ENCODE assay signal across 8 cellular contexts in genomic region chr16:53504665-53505064, GRCh38. TPM values are rescaled to one million over a fixed set of nuclear protein-coding genes. Genes with fewer than 3 reads are reported as not detected.
DNase-seq lines count a peak whose midpoint lies in the region; ATAC-seq and TF ChIP-seq lines count a peak whose summit lies in the region.

No MANE protein-coding gene starts in this region.

- no peaks in the 10 kb centered on the region for H3K9me3 ChIP-seq in muscle layer of duodenum (ENCODE audit: control insufficient read depth in 1 of 2, low read length in 2 of 2)

- peaks cover 13 to 23% of the 10 kb centered on the region in 2 donors for H3K4me1 ChIP-seq in muscle layer of duodenum (ENCODE audit: control insufficient read depth in 1 of 2, insufficient read depth in 2 of 2, low read length in 2 of 2)

- TF ChIP-seq CTCF in NB4 (IDR thresholded peaks at IDR 0.05; ENCODE audit: low read depth, low read length) (no peak), GM13976 (IDR thresholded peaks at IDR 0.05; ENCODE audit: borderline replicate concordance, control extremely low read depth, extremely low read depth, insufficient read depth, missing control alignments) (no peak)

- in situ Hi-C loops in GM13976 (cut with MboI; ENCODE audit: low sequenced_read_pairs, unreplicated experiment) = no loop called here

- H3K27ac ChIP-seq in muscle layer of duodenum (ENCODE audit: low read length) = peak overlapping the region; percentile 77

- peak overlapping the region; percentile 77 for H3K4me3 ChIP-seq in NB4 (ENCODE audit: low read depth, low read length)
- peak overlapping the region in 1 of 2 donors; percentile 73 for H3K4me3 ChIP-seq in muscle layer of duodenum (ENCODE audit: low read depth in 1 of 2, low read length in 2 of 2)

- no peak for ATAC-seq in HG03432 (IDR thresholded peaks at IDR 0.05; ENCODE audit: unreplicated experiment)
- ATAC-seq in HG03457 (IDR thresholded peaks at IDR 0.05; ENCODE audit: unreplicated experiment) = no peak
- no peak for ATAC-seq in GM18907 (IDR thresholded peaks at IDR 0.05; ENCODE audit: unreplicated experiment)

- DNase-seq in A172 (ENCODE audit: low spot score) (peak; percentile 38), NB4 (ENCODE audit: low read depth) (peak; percentile 21), GM13976 (ENCODE audit: low spot score) (no peak)
- peak; percentile 19 for DNase-seq in central memory CD4-positive, alpha-beta T cell

- TF ChIP-seq POLR2A in NB4 (IDR thresholded peaks at IDR 0.05; ENCODE audit: extremely low read depth, insufficient read length) = no peak

- no peaks in the 10 kb centered on the region for H3K27me3 ChIP-seq in muscle layer of duodenum (ENCODE audit: low read depth, low read length)

- no peaks in the 10 kb centered on the region for H3K36me3 ChIP-seq in muscle layer of duodenum (ENCODE audit: control insufficient read depth in 1 of 2, insufficient read depth in 2 of 2, low read length in 2 of 2)

RNA-seq across cellular contexts. Expression of gene AKTIP, which starts 1.7 kb away (rescaled TPM):
- total RNA-seq in A172 (2014; rRNA removed; shearing (Covaris generic)) = 36.6 and 40.0 TPM in 2 replicates
